ENCODE assay signal across 13 cellular contexts in genomic region chr11:112316971-112317370, GRCh38. TPM values are rescaled to one million over a fixed set of nuclear protein-coding genes. Genes with fewer than 3 reads are reported as not detected.
"Had no signal": no experiment of that assay in that cellular context is flagged by ENCODE, and none has a peak within 500 bp of the region (broad histone marks: within the 10 kb centered on the region; RNA-seq: fewer than 3 reads in every experiment).

No MANE protein-coding gene starts in this region.

- H3K36me3 ChIP-seq: right lobe of liver, transverse colon had no signal

- H3K9me3 ChIP-seq: psoas muscle, right lobe of liver, transverse colon had no signal

- H3K4me3 ChIP-seq: psoas muscle, right lobe of liver, transverse colon had no signal

- DNase-seq: activated naive CD4-positive, alpha-beta T cell treated with Interleukin-2 at 50 U/mL for 16 hours; aorta; hippocampal formation; kidney; left ventricle myocardium superior; psoas muscle; right lobe of liver; stimulated activated CD4-positive, alpha-beta T cell treated with anti-CD3 and anti-CD28 coated beads, Interleukin-2, amount 100 ng/mL, for 48 hours; transverse colon had no signal

- H3K27ac ChIP-seq: psoas muscle, right lobe of liver had no signal

- H3K27me3 ChIP-seq: right lobe of liver, transverse colon had no signal

- FAIRE-seq: kidney had no signal

RNA-seq across cellular contexts. Expression of gene PLET1, which starts 56.3 kb away (rescaled TPM):
- total RNA-seq: activated T-helper 17 cell treated with anti-CD3 and anti-CD28 coated beads, Interleukin-2, amount 50 U/mL, for 72 hours; aorta; kidney; left ventricle myocardium superior; omental fat pad; psoas muscle; right lobe of liver; transverse colon had no signal
- polyA plus RNA-seq: aorta, esophagus, neural cell, psoas muscle had no signal
